Comparison of ENCODE assay signal across 8 cellular contexts in the genomic region with DNA sequence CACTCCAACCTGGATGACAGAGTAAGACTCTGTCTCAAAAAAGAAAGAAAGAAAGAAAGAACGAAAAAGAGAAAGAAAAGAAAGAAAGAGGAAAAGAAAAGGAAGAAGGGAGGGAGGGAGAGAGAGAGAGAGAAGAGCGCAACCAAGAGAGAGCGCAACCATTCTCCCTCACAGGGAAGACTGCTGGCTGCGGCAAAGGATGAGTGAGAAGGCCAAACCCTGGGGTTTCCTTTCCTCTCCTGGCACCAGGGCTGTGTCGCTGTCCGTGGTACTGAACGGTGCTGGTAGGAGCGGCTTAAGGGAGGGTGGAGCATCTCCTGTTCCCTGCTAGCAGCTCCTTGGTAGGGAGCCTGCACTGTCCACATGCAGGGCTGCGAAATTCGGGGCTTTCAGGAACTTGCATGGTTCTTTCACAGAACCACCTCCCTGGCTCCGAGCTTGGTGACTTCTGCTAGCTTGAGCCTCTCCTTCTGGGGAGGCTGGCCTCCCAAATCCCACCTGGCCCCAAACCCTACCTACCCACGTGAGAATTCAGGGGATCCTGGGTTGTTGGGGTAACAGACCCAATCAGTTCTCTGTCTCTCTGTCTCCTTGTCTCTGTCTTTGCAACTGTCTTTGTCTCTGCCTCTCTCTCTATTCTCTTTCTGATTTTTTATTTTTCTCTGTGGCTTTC. TPM values are rescaled to one million over a fixed set of nuclear protein-coding genes. Genes with fewer than 3 reads are reported as not detected.
A peak's percentile ranks its signal among the peaks of the same experiment; 100 is the strongest.
DNase-seq lines count a peak whose midpoint lies in the region; ATAC-seq and TF ChIP-seq lines count a peak whose summit lies in the region.
"Had no signal": no experiment of that assay in that cellular context is flagged by ENCODE, and none has a peak within 500 bp of the region (broad histone marks: within the 10 kb centered on the region; RNA-seq: fewer than 3 reads in every experiment).

No MANE protein-coding gene starts in this region.

- DNase-seq in GM23338 (ENCODE audit: low spot score): peak; percentile 98
- peak; percentile 87 for DNase-seq in RWPE1 (ENCODE audit: low spot score)
- DNase-seq in activated effector memory CD4-positive, alpha-beta T cell treated with anti-CD3 and anti-CD28 coated beads, Interleukin-2, amount 50 U/mL, for 16 hours: peak; percentile 80
- DNase-seq in glomerular endothelial cell (ENCODE audit: extremely low read depth, low read depth, low spot score): peak; percentile 48
- DNase-seq in prostate gland (ENCODE audit: low spot score): peak; percentile 49

- peaks cover 15% of the 10 kb centered on the region for H3K9me3 Mint-ChIP-seq in GM23338

- intact Hi-C loops in prostate gland (cut with DNase I): no loop called here

- TF ChIP-seq POLR2A in prostate gland (IDR thresholded peaks at IDR 0.05): no peak
- no peak for TF ChIP-seq POLR2A in GM18505 (IDR thresholded peaks at IDR 0.05; ENCODE audit: borderline replicate concordance, extremely low read depth, insufficient read depth, insufficient read length)

- no peaks in the 10 kb centered on the region for H3K9me2 ChIP-seq in GM23338 (ENCODE audit: insufficient read depth)

- H3K9me3 ChIP-seq in prostate gland: no peaks in the 10 kb centered on the region
- H3K9me3 ChIP-seq: ascending aorta had no signal

- H3K27me3 ChIP-seq in GM23338 (ENCODE audit: insufficient read depth) (peaks cover 6% of the 10 kb centered on the region; the same call in 1 of the 2 replicates), prostate gland (replicated peaks; ENCODE audit: insufficient read depth) (peaks cover 4% of the 10 kb centered on the region)
- H3K27me3 ChIP-seq: ascending aorta had no signal

- H3K27ac ChIP-seq in GM23338 (ENCODE audit: low read depth): no peak overlapping the region
- H3K27ac ChIP-seq in RWPE1: no peak overlapping the region
- no peak overlapping the region for H3K27ac ChIP-seq in prostate gland
- H3K27ac ChIP-seq: ascending aorta had no signal

- H2AFZ ChIP-seq in GM23338: no peak overlapping the region

- no peaks in the 10 kb centered on the region; the same call in 1 of the 2 replicates for H4K20me1 ChIP-seq in GM23338 (replicated peaks; ENCODE audit: insufficient read depth)

- H3K4me3 ChIP-seq in GM23338 (no peak overlapping the region), prostate gland (no peak overlapping the region)
- H3K4me3 ChIP-seq: ascending aorta had no signal

- WGBS in prostate gland: 1% methylated on average over 12 of the region's 12 CpGs

- no peaks in the 10 kb centered on the region for H3K36me3 ChIP-seq in GM23338 (ENCODE audit: insufficient read depth)
- no peaks in the 10 kb centered on the region for H3K36me3 ChIP-seq in prostate gland
- H3K36me3 ChIP-seq: ascending aorta had no signal

- no peaks in the 10 kb centered on the region for H3K79me2 ChIP-seq in GM23338 (replicated peaks; ENCODE audit: insufficient read depth)

- CTCF ChIA-PET in RWPE1 (lab: Yijun Ruan, JAX): no interaction called here

- no peaks in the 10 kb centered on the region for H3K4me1 ChIP-seq in GM23338 (ENCODE audit: insufficient read depth)
- H3K4me1 ChIP-seq in prostate gland (replicated peaks): no peaks in the 10 kb centered on the region
- H3K4me1 ChIP-seq: ascending aorta had no signal

- H3K36me3 Mint-ChIP-seq in GM23338 (ENCODE audit: low read depth): no peaks in the 10 kb centered on the region; the same call in 2 of the 3 replicates

- peak overlapping the region; percentile 2; the same call in 1 of the 3 replicates for H3K4me3 Mint-ChIP-seq in GM23338

- no peaks in the 10 kb centered on the region for H3F3A ChIP-seq in GM23338 (replicated peaks; ENCODE audit: low read depth)

- H3K27ac Mint-ChIP-seq in GM23338: no peak overlapping the region

- ATAC-seq in GM23338: peak; percentile 99
- ATAC-seq in GM18505 (IDR thresholded peaks at IDR 0.05; ENCODE audit: unreplicated experiment): no peak
- no peak for ATAC-seq in GM21381 (IDR thresholded peaks at IDR 0.05; ENCODE audit: unreplicated experiment)

- TF ChIP-seq CTCF in GM23338 (conservative IDR thresholded peaks at IDR 0.05; ENCODE audit: low read depth in 2 of 2) (no peak), RWPE1 (conservative IDR thresholded peaks at IDR 0.05; ENCODE audit: low read depth) (no peak), prostate gland (IDR thresholded peaks at IDR 0.05) (no peak)

- POLR2A ChIA-PET in RWPE1 (lab: Yijun Ruan, JAX; ENCODE audit: low non-redundant PET): no interaction called here

- H3K4me2 ChIP-seq in GM23338: no peak overlapping the region

- peaks cover 8% of the 10 kb centered on the region for H3K4me1 Mint-ChIP-seq in GM23338

- H3K27me3 Mint-ChIP-seq in GM23338 (ENCODE audit: insufficient read depth, low read depth, poor library complexity): peaks cover 14% of the 10 kb centered on the region

TF ChIP-seq in GM23338, 12 proteins besides CTCF, POLR2A, EP300 and RAD21:
- TF ChIP-seq, protein P1, sequence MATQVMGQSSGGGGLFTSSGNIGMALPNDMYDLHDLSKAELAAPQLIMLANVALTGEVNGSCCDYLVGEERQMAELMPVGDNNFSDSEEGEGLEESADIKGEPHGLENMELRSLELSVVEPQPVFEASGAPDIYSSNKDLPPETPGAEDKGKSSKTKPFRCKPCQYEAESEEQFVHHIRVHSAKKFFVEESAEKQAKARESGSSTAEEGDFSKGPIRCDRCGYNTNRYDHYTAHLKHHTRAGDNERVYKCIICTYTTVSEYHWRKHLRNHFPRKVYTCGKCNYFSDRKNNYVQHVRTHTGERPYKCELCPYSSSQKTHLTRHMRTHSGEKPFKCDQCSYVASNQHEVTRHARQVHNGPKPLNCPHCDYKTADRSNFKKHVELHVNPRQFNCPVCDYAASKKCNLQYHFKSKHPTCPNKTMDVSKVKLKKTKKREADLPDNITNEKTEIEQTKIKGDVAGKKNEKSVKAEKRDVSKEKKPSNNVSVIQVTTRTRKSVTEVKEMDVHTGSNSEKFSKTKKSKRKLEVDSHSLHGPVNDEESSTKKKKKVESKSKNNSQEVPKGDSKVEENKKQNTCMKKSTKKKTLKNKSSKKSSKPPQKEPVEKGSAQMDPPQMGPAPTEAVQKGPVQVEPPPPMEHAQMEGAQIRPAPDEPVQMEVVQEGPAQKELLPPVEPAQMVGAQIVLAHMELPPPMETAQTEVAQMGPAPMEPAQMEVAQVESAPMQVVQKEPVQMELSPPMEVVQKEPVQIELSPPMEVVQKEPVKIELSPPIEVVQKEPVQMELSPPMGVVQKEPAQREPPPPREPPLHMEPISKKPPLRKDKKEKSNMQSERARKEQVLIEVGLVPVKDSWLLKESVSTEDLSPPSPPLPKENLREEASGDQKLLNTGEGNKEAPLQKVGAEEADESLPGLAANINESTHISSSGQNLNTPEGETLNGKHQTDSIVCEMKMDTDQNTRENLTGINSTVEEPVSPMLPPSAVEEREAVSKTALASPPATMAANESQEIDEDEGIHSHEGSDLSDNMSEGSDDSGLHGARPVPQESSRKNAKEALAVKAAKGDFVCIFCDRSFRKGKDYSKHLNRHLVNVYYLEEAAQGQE (IDR thresholded peaks at IDR 0.05; ENCODE audit: unreplicated experiment): peak; percentile 96
- TF ChIP-seq JUNB (IDR thresholded peaks at IDR 0.05; ENCODE audit: unreplicated experiment): peak; percentile 62
- no peak for TF ChIP-seq POLR2AphosphoS5 (IDR thresholded peaks at IDR 0.05; ENCODE audit: low read depth)

RNA-seq across cellular contexts. Expression of gene ZNRF4, which starts 51.1 kb away (rescaled TPM):
- not detected in 2 replicates for total RNA-seq in GM23338 (2014; rRNA removed; shearing (Covaris generic))
- polyA plus RNA-seq in GM23338 (2016; fragmentation: Nextera tagmentation; extraction: Ambion mirVana): not detected in 2 replicates
- not detected in 2 replicates for total RNA-seq in glomerular endothelial cell
- total RNA-seq in prostate gland: 10 to 100 TPM in 1 of 2 donors, not detected in 1; 13.2 TPM
- total RNA-seq: ascending aorta had no signal

Comparison
In these comparisons a context has a peak if more than half of its experiments do, and no peak if none do; other contexts are left out.
1. DNase-seq: peak in every context shown above with its lines; median percentile 98 in GM23338; 87 in RWPE1; 80 in activated effector memory CD4-positive, alpha-beta T cell treated with anti-CD3 and anti-CD28 coated beads, Interleukin-2, amount 50 U/mL, for 16 hours; 49 in prostate gland; 48 in glomerular endothelial cell.